ENCODE assay signal across 17 cellular contexts in the genomic region with DNA sequence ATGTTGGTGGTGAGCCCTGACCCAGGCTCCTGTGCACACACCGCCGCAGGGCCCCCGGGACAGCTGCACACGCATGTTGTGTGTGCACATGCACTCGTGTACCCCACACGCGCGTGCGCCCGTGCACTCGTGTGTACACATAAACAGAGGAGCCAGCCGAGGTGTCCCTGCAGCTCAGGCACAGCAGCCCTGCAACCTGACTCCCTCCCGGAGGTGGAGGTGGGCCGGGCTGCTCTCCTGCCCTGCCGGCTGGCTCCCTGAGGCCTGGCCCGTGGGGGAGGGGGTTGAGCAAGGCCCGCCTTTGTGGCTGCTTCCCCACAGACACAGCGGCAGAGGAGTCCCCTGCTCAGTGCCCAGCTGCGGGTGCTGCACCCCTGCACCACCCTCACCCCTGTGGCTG. TPM values are rescaled to one million over a fixed set of nuclear protein-coding genes. Genes with fewer than 3 reads are reported as not detected.
DNase-seq lines count a peak whose midpoint lies in the region; ATAC-seq and TF ChIP-seq lines count a peak whose summit lies in the region.
"Had no signal": no experiment of that assay in that cellular context is flagged by ENCODE, and none has a peak within 500 bp of the region (broad histone marks: within the 10 kb centered on the region; RNA-seq: fewer than 3 reads in every experiment).

No MANE protein-coding gene starts in this region.

- H3K27ac Mint-ChIP-seq in Calu3 (ENCODE audit: unreplicated experiment): peak overlapping the region; percentile 89
- no peak overlapping the region for H3K27ac Mint-ChIP-seq in nephron progenitor cell
- H3K27ac Mint-ChIP-seq: activated CD4-positive, alpha-beta memory T cell treated with anti-CD3 and anti-CD28 coated beads, Interleukin-2, amount 10 ng/mL, durations not matched to agents 7 days and 5 days had no signal

- H3K4me1 Mint-ChIP-seq in Calu3 (ENCODE audit: low read depth, unreplicated experiment) (peaks cover 42% of the 10 kb centered on the region), nephron progenitor cell (peaks cover 62% of the 10 kb centered on the region)
- H3K4me1 Mint-ChIP-seq: activated CD4-positive, alpha-beta memory T cell treated with anti-CD3 and anti-CD28 coated beads, Interleukin-2, amount 10 ng/mL, durations not matched to agents 7 days and 5 days had no signal

- H3K27ac ChIP-seq in colonic mucosa: peak overlapping the region; percentile 64
- H3K27ac ChIP-seq: heart right ventricle had no signal

- H3K4me3 Mint-ChIP-seq in Calu3 (ENCODE audit: low read depth, unreplicated experiment) (peak overlapping the region; percentile 85), nephron progenitor cell (no peak overlapping the region)
- H3K4me3 Mint-ChIP-seq: activated CD4-positive, alpha-beta memory T cell treated with anti-CD3 and anti-CD28 coated beads, Interleukin-2, amount 10 ng/mL, durations not matched to agents 7 days and 5 days had no signal

- DNase-seq in Calu3: peak; percentile 82
- no peak for DNase-seq in LNCaP clone FGC (ENCODE audit: low read depth)
- DNase-seq in colonic mucosa: peak; percentile 61
- peak; percentile 75 for DNase-seq in nephron progenitor cell
- DNase-seq in pons (ENCODE audit: low spot score): no peak
- DNase-seq in epidermal melanocyte (ENCODE audit: insufficient read length, low spot score): no peak
- DNase-seq: activated CD4-positive, alpha-beta memory T cell treated with anti-CD3 and anti-CD28 coated beads, Interleukin-2, amount 10 ng/mL, durations not matched to agents 7 days and 5 days; activated effector memory CD4-positive, alpha-beta T cell treated with anti-CD3 and anti-CD28 coated beads, Interleukin-2, amount 50 U/mL, for 16 hours; BE2C; GF-D8; heart right ventricle; OCI-M1; T-helper 2 cell had no signal

- no peaks in the 10 kb centered on the region for H3K27me3 ChIP-seq in colonic mucosa
- H3K27me3 ChIP-seq: BE2C had no signal

- H3K36me3 Mint-ChIP-seq in Calu3 (ENCODE audit: insufficient read depth, unreplicated experiment) (peaks cover 24% of the 10 kb centered on the region), nephron progenitor cell (ENCODE audit: low read depth) (no peaks in the 10 kb centered on the region)

- H3K9ac ChIP-seq in colonic mucosa (ENCODE audit: low read depth in 2 of 2, low read length in 2 of 2): peak overlapping the region in 1 of 2 donors; percentile 43

- H3K36me3 ChIP-seq in colonic mucosa: no peaks in the 10 kb centered on the region
- H3K36me3 ChIP-seq: BE2C, heart right ventricle had no signal

- H3K4me3 ChIP-seq in LNCaP clone FGC (ENCODE audit: low read depth, low read length): peak overlapping the region; percentile 67
- H3K4me3 ChIP-seq in colonic mucosa: no peak overlapping the region
- H3K4me3 ChIP-seq: heart right ventricle, lung had no signal

- peaks cover 10% of the 10 kb centered on the region for H3K27me3 Mint-ChIP-seq in Calu3 (ENCODE audit: unreplicated experiment)
- H3K27me3 Mint-ChIP-seq in nephron progenitor cell (ENCODE audit: low read depth, poor library complexity): peaks cover 10% of the 10 kb centered on the region
- H3K27me3 Mint-ChIP-seq: activated CD4-positive, alpha-beta memory T cell treated with anti-CD3 and anti-CD28 coated beads, Interleukin-2, amount 10 ng/mL, durations not matched to agents 7 days and 5 days had no signal

- H3K4me1 ChIP-seq in colonic mucosa: peaks cover 13% of the 10 kb centered on the region
- H3K4me1 ChIP-seq: BE2C, heart right ventricle had no signal

- intact Hi-C loops in Calu3 (cut with micrococcal nuclease; ENCODE audit: unreplicated experiment) (loop anchor here (2.0 kb wide), 1 partner anchor 70 kb away; no protein-coding TSS in a partner anchor), colonic mucosa (cut with DNase I) (no loop called here)

- H3K9me3 Mint-ChIP-seq in Calu3 (ENCODE audit: low read depth, unreplicated experiment): no peaks in the 10 kb centered on the region
- no peaks in the 10 kb centered on the region for H3K9me3 Mint-ChIP-seq in nephron progenitor cell
- H3K9me3 Mint-ChIP-seq: activated CD4-positive, alpha-beta memory T cell treated with anti-CD3 and anti-CD28 coated beads, Interleukin-2, amount 10 ng/mL, durations not matched to agents 7 days and 5 days had no signal

- CTCF ChIA-PET in Calu3 (lab: Charles Lee): interaction anchor here (1.0 to 3.0 kb wide), 3 partner anchors 12 to 241 kb away, joined by 4 to 11 read pairs (median 6); no protein-coding TSS in a partner anchor

- TF ChIP-seq CTCF in Calu3 (IDR thresholded peaks at IDR 0.05; ENCODE audit: unreplicated experiment): no peak
- no peak for TF ChIP-seq CTCF in LNCaP clone FGC (IDR thresholded peaks at IDR 0.05; ENCODE audit: control insufficient read depth, extremely low read depth, insufficient read depth)
- no peak for TF ChIP-seq CTCF in colonic mucosa (IDR thresholded peaks at IDR 0.05)
- TF ChIP-seq CTCF in nephron progenitor cell (IDR thresholded peaks at IDR 0.05): no peak

- H3K9me3 ChIP-seq in colonic mucosa: no peaks in the 10 kb centered on the region
- H3K9me3 ChIP-seq: BE2C, heart right ventricle had no signal

- no TSS peak for BruUV-seq in Calu3 (replicated peaks; lab: Mats Ljungman, UMichigan)

- ATAC-seq in HG03432 (IDR thresholded peaks at IDR 0.05; ENCODE audit: unreplicated experiment) (no peak), HG02870 (IDR thresholded peaks at IDR 0.05; ENCODE audit: unreplicated experiment) (no peak)
- ATAC-seq: heart right ventricle had no signal

RNA-seq across cellular contexts. Expression of gene RBBP8NL, which starts 0.7 kb away (rescaled TPM):
- 6.2 and 6.4 TPM in 2 replicates for total RNA-seq in Calu3 (2022)
- 10 to 100 TPM in 1 of 2 donors, 1 to 10 TPM in 1; 5.9 to 12.5 TPM for total RNA-seq in colonic mucosa
- total RNA-seq: activated CD4-positive, alpha-beta memory T cell treated with anti-CD3 and anti-CD28 coated beads, Interleukin-2, amount 10 ng/mL, durations not matched to agents 7 days and 5 days; heart right ventricle; posterior vena cava had no signal

RNA-seq across cellular contexts. Expression of gene CABLES2, which starts 19.6 kb away (rescaled TPM):
- total RNA-seq in Calu3 (2022) (12.2 and 13.6 TPM in 2 replicates), colonic mucosa (10 to 100 TPM in 1 of 2 donors, 1 to 10 TPM in 1; 7.8 to 10.5 TPM)

RNA-seq across cellular contexts. Expression of gene RPS21, which starts 39.8 kb away (rescaled TPM):
- total RNA-seq in Calu3 (2022) (1,920 and 1,936 TPM in 2 replicates), colonic mucosa (1,000 to 10,000 TPM; 1,359 to 1,579 TPM)

RNA-seq across cellular contexts. Expression of gene GATA5, which starts 49.1 kb away (rescaled TPM):
- total RNA-seq in Calu3 (2022) (not detected in 2 replicates), colonic mucosa (under 1 TPM in 1 of 2 donors, not detected in 1; 0.10 TPM)
- total RNA-seq: activated CD4-positive, alpha-beta memory T cell treated with anti-CD3 and anti-CD28 coated beads, Interleukin-2, amount 10 ng/mL, durations not matched to agents 7 days and 5 days had no signal

RNA-seq across cellular contexts. Expression of gene LAMA5, which starts 59.6 kb away (rescaled TPM):
- total RNA-seq in Calu3 (2022): 740 and 763 TPM in 2 replicates
- 10 to 100 TPM; 32.5 to 35.5 TPM for total RNA-seq in colonic mucosa

Comparison
In these comparisons a context has a peak if more than half of its experiments do, and no peak if none do; other contexts are left out.
1. DNase-seq: peak in Calu3 (single experiment), colonic mucosa (single experiment) and nephron progenitor cell (single experiment); none in LNCaP clone FGC (single experiment), pons (single experiment) and epidermal melanocyte (single experiment).